ENCODE assay signal across 11 cellular contexts in genomic region chr2:220441404-220441803, GRCh38.
"Had no signal": no experiment of that assay in that cellular context is flagged by ENCODE, and none has a peak within 500 bp of the region (broad histone marks: within the 10 kb centered on the region; RNA-seq: fewer than 3 reads in every experiment).

No MANE protein-coding gene starts in this region.

- H3K9ac ChIP-seq: GM23248 had no signal

- DNase-seq: GM23248, GOT3, H7, H9, HCEC 1CT, HFFc6 had no signal

- H3K4me1 ChIP-seq: HAP-1 had no signal

- H3K4me2 ChIP-seq: GM23338 had no signal

- H3K36me3 ChIP-seq: HAP-1 had no signal

- H2AFZ ChIP-seq: GM23248, GM23338 had no signal

- H3K27ac ChIP-seq: GM23248 had no signal

- H3K9me3 ChIP-seq: HAP-1 had no signal

- ATAC-seq: GM23338, HCT116 had no signal

- H3K4me3 ChIP-seq: GM23248, GM23338, HAP-1 had no signal

- FAIRE-seq: H1, H54 had no signal
